11 cellular contexts compared by ENCODE assay signal in the genomic region with DNA sequence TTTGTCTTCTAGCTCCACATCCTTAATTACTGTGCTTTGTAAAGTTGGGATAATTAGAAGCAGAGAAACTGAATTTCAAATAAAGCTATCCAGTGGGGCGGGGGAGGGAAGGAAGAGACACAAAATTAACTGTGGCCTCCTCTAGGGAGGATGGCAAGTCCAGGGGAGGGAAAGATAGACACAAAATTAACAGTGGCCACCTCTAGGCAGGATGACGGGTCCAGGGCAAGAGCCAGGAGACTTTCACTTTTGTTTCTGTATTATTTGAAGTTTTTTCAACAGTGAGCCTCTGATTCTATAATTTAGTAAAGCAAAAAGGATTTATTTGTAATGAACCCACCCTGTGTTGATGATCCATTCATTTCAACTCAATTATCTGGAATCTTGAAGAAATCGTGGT.
DNase-seq lines count a peak whose midpoint lies in the region; ATAC-seq and TF ChIP-seq lines count a peak whose summit lies in the region.
"Had no signal": no experiment of that assay in that cellular context is flagged by ENCODE, and none has a peak within 500 bp of the region (broad histone marks: within the 10 kb centered on the region; RNA-seq: fewer than 3 reads in every experiment).

No MANE protein-coding gene starts in this region.

- TF ChIP-seq POLR2A in thyroid gland (IDR thresholded peaks at IDR 0.05), result no peak

- POLR2A ChIA-PET in activated CD4-positive, alpha-beta memory T cell treated with anti-CD3 and anti-CD28 coated beads for 36 hours (lab: Charles Lee), result no interaction called here

- H3K4me1 ChIP-seq in iPS-20b (ENCODE audit: insufficient read depth, low read length), result peaks cover 3% of the 10 kb centered on the region; the same call in 1 of the 2 replicates
- no peaks in the 10 kb centered on the region for H3K4me1 ChIP-seq in thyroid gland

- peaks cover 14% of the 10 kb centered on the region for H3K27me3 Mint-ChIP-seq in activated T-cell treated with anti-CD3 and anti-CD28 coated beads, Interleukin-2, amount 50 U/mL, for 72 hours (ENCODE audit: low read depth)
- H3K27me3 Mint-ChIP-seq in activated CD4-positive, alpha-beta memory T cell treated with anti-CD3 and anti-CD28 coated beads for 36 hours, result no peaks in the 10 kb centered on the region

- H3K36me3 Mint-ChIP-seq in activated T-cell treated with anti-CD3 and anti-CD28 coated beads, Interleukin-2, amount 50 U/mL, for 72 hours (ENCODE audit: insufficient read depth in 2 of 2), result no peaks in the 10 kb centered on the region
- H3K36me3 Mint-ChIP-seq in activated CD4-positive, alpha-beta memory T cell treated with anti-CD3 and anti-CD28 coated beads for 36 hours, result no peaks in the 10 kb centered on the region

- H3K27me3 ChIP-seq in iPS-20b (ENCODE audit: insufficient read depth, low read length) (no peaks in the 10 kb centered on the region), thyroid gland (no peaks in the 10 kb centered on the region)
- H3K27me3 ChIP-seq: gastroesophageal sphincter had no signal

- 68 to 83% methylated on average over 3 of the region's 3 CpGs for WGBS in thyroid gland, 2 donors

- no peaks in the 10 kb centered on the region for H3K36me3 ChIP-seq in iPS-20b (ENCODE audit: insufficient read depth, low read depth, low read length)
- no peaks in the 10 kb centered on the region for H3K36me3 ChIP-seq in thyroid gland
- H3K36me3 ChIP-seq: gastroesophageal sphincter had no signal

- H3K27ac ChIP-seq in iPS-20b (ENCODE audit: low read length), result no peak overlapping the region
- H3K27ac ChIP-seq in substantia nigra (ENCODE audit: low read depth, low read length, poor library complexity, severe bottlenecking), result peak overlapping the region; percentile 24
- no peak overlapping the region for H3K27ac ChIP-seq in thyroid gland

- no peak for TF ChIP-seq CTCF in thyroid gland (IDR thresholded peaks at IDR 0.05)

- H3K9me3 Mint-ChIP-seq in activated T-cell treated with anti-CD3 and anti-CD28 coated beads, Interleukin-2, amount 50 U/mL, for 72 hours, result no peaks in the 10 kb centered on the region
- H3K9me3 Mint-ChIP-seq in activated CD4-positive, alpha-beta memory T cell treated with anti-CD3 and anti-CD28 coated beads for 36 hours, result no peaks in the 10 kb centered on the region

- intact Hi-C loops in activated CD4-positive, alpha-beta memory T cell treated with anti-CD3 and anti-CD28 coated beads for 36 hours (cut with micrococcal nuclease), result loop anchor here (2.0 to 10.0 kb wide), 2 partner anchors 15 to 405 kb away; no protein-coding TSS in a partner anchor
- intact Hi-C loops in thyroid gland (cut with DNase I), result no loop called here

- peak in 1 of 2 donors; percentile 26 for ATAC-seq in activated T-cell treated with anti-CD3 and anti-CD28 coated beads, Interleukin-2, amount 50 U/mL, for 72 hours (replicated peaks in 1 of 2)

- peak overlapping the region; percentile 73; the same call in 1 of the 2 replicates for H3K4me3 ChIP-seq in iPS-20b (ENCODE audit: low read length)
- no peak overlapping the region for H3K4me3 ChIP-seq in thyroid gland (replicated peaks in 1 of 3)

- H3K27ac Mint-ChIP-seq in activated T-cell treated with anti-CD3 and anti-CD28 coated beads, Interleukin-2, amount 50 U/mL, for 72 hours, result no peak overlapping the region
- peak overlapping the region; percentile 28 for H3K27ac Mint-ChIP-seq in activated CD4-positive, alpha-beta memory T cell treated with anti-CD3 and anti-CD28 coated beads for 36 hours

- CTCF ChIA-PET in activated CD4-positive, alpha-beta memory T cell treated with anti-CD3 and anti-CD28 coated beads for 36 hours (lab: Charles Lee), result no interaction called here

- peak overlapping the region; percentile 53 to 79 for H3K4me3 Mint-ChIP-seq in activated T-cell treated with anti-CD3 and anti-CD28 coated beads, Interleukin-2, amount 50 U/mL, for 72 hours
- peak overlapping the region; percentile 52 for H3K4me3 Mint-ChIP-seq in activated CD4-positive, alpha-beta memory T cell treated with anti-CD3 and anti-CD28 coated beads for 36 hours

- H3K9ac ChIP-seq in iPS-20b (ENCODE audit: low read depth, low read length), result no peak overlapping the region

- peaks cover 6% of the 10 kb centered on the region for H3K4me1 Mint-ChIP-seq in activated T-cell treated with anti-CD3 and anti-CD28 coated beads, Interleukin-2, amount 50 U/mL, for 72 hours (ENCODE audit: low read depth)
- peaks cover 17% of the 10 kb centered on the region for H3K4me1 Mint-ChIP-seq in activated CD4-positive, alpha-beta memory T cell treated with anti-CD3 and anti-CD28 coated beads for 36 hours (ENCODE audit: low read depth)

- H3K9me3 ChIP-seq in iPS-20b (ENCODE audit: insufficient read depth, low read depth, low read length) (no peaks in the 10 kb centered on the region), thyroid gland (no peaks in the 10 kb centered on the region)
- H3K9me3 ChIP-seq: gastroesophageal sphincter had no signal

- no peak for DNase-seq in activated T-cell treated with anti-CD3 and anti-CD28 coated beads, Interleukin-2, amount 50 U/mL, for 72 hours
- DNase-seq in activated T-cell treated with anti-CD3 and anti-CD28 coated beads for 4 hours (no peak), substantia nigra (lab: John Stamatoyannopoulos, UW) (no peak), AML-193 (lab: John Stamatoyannopoulos, UW) (no peak), thyroid gland (no peak), SHP77 (lab: John Stamatoyannopoulos, UW) (no peak)
- DNase-seq in activated CD4-positive, alpha-beta memory T cell treated with anti-CD3 and anti-CD28 coated beads for 36 hours, result no peak
- DNase-seq: activated CD4-positive, CD25-positive, alpha-beta regulatory T cell treated with anti-CD3 and anti-CD28 coated beads, Interleukin-2, amount 50 U/mL, for 72 hours; central memory CD4-positive, alpha-beta T cell had no signal
